In genomic region chr11:125166347-125166841, GRCh38 we compare ENCODE assay signal across 9 cellular contexts. TPM values are rescaled to one million over a fixed set of nuclear protein-coding genes. Genes with fewer than 3 reads are reported as not detected.
A peak's percentile ranks its signal among the peaks of the same experiment; 100 is the strongest.
DNase-seq lines count a peak whose midpoint lies in the region; ATAC-seq and TF ChIP-seq lines count a peak whose summit lies in the region.
"Had no signal": no experiment of that assay in that cellular context is flagged by ENCODE, and none has a peak within 500 bp of the region (broad histone marks: within the 10 kb centered on the region; RNA-seq: fewer than 3 reads in every experiment).

No MANE protein-coding gene starts in this region.

- peak overlapping the region; percentile 87 for H2BK15ac ChIP-seq in neuronal stem cell (ENCODE audit: low read length)

- H2AFZ ChIP-seq in neuronal stem cell (ENCODE audit: low read length) = no peak overlapping the region

- peaks cover 0 to 2% of the 10 kb centered on the region in 2 donors for H3K36me3 Mint-ChIP-seq in CD4-positive, alpha-beta memory T cell
- H3K36me3 Mint-ChIP-seq in activated CD4-positive, alpha-beta memory T cell treated with anti-CD3 and anti-CD28 coated beads for 36 hours = no peaks in the 10 kb centered on the region
- no peaks in the 10 kb centered on the region for H3K36me3 Mint-ChIP-seq in glutamatergic neuron (ENCODE audit: unreplicated experiment)

- no peaks in the 10 kb centered on the region for H3K9me3 Mint-ChIP-seq in CD4-positive, alpha-beta memory T cell
- no peaks in the 10 kb centered on the region for H3K9me3 Mint-ChIP-seq in activated CD4-positive, alpha-beta memory T cell treated with anti-CD3 and anti-CD28 coated beads for 36 hours
- H3K9me3 Mint-ChIP-seq in glutamatergic neuron (ENCODE audit: unreplicated experiment) = peaks cover 4% of the 10 kb centered on the region

- intact Hi-C loops in CD4-positive, alpha-beta memory T cell (cut with micrococcal nuclease) = no loop called here
- intact Hi-C loops in activated CD4-positive, alpha-beta memory T cell treated with anti-CD3 and anti-CD28 coated beads for 36 hours (cut with micrococcal nuclease) = loop anchor here (10.0 kb wide), 1 partner anchor 238 kb away; no protein-coding TSS in a partner anchor

- H3K23ac ChIP-seq in neuronal stem cell (ENCODE audit: low read depth, low read length, poor library complexity) = no peak overlapping the region

- H3K9me3 ChIP-seq in CD4-positive, alpha-beta memory T cell (ENCODE audit: control insufficient read depth in 1 of 2, low read length in 2 of 2) = no peaks in the 10 kb centered on the region
- H3K9me3 ChIP-seq in neuronal stem cell (replicated peaks in 1 of 2; ENCODE audit: control insufficient read depth in 2 of 2, insufficient read depth in 1 of 2, low read depth in 1 of 2, low read length in 2 of 2) = peaks cover 0 to 5% of the 10 kb centered on the region in 2 donors

- peak overlapping the region; percentile 97 for H3K9ac ChIP-seq in neuronal stem cell (ENCODE audit: low read depth, low read length, poor library complexity)

- no peaks in the 10 kb centered on the region for H3K36me3 ChIP-seq in CD4-positive, alpha-beta memory T cell (ENCODE audit: insufficient read depth, low read length)
- H3K36me3 ChIP-seq in neuronal stem cell (replicated peaks in 1 of 2; ENCODE audit: control insufficient read depth in 2 of 2, insufficient read depth in 2 of 2, low read length in 2 of 2) = peaks cover 0 to 10% of the 10 kb centered on the region in 2 donors

- H4K91ac ChIP-seq in neuronal stem cell (ENCODE audit: low read depth, low read length, poor library complexity) = peak overlapping the region; percentile 68

- H3K79me1 ChIP-seq in neuronal stem cell (ENCODE audit: low read depth, low read length) = peaks cover 9% of the 10 kb centered on the region

- peak overlapping the region; percentile 96 for H3K4me2 ChIP-seq in neuronal stem cell (ENCODE audit: insufficient read depth, low read length, poor library complexity, severe bottlenecking)

- H3K4me1 Mint-ChIP-seq in CD4-positive, alpha-beta memory T cell = peaks cover 15 to 40% (median 22%) of the 10 kb centered on the region in 4 donors
- peaks cover 17% of the 10 kb centered on the region for H3K4me1 Mint-ChIP-seq in activated CD4-positive, alpha-beta memory T cell treated with anti-CD3 and anti-CD28 coated beads for 36 hours (ENCODE audit: low read depth)
- H3K4me1 Mint-ChIP-seq in glutamatergic neuron (ENCODE audit: low read depth, unreplicated experiment) = peaks cover 56% of the 10 kb centered on the region

- peaks cover 33% of the 10 kb centered on the region for H3K27me3 ChIP-seq in CD4-positive, alpha-beta memory T cell (ENCODE audit: insufficient read depth, low read length)
- H3K27me3 ChIP-seq in neuronal stem cell (ENCODE audit: control insufficient read depth in 3 of 3, insufficient read depth in 3 of 3, low read depth in 1 of 3, low read length in 3 of 3) = no peaks in the 10 kb centered on the region

- DNase-seq in CD4-positive, alpha-beta memory T cell = peak in 2 of 5 donors; percentile 8 to 9
- DNase-seq in activated CD4-positive, alpha-beta memory T cell treated with anti-CD3 and anti-CD28 coated beads for 36 hours = peak; percentile 21
- DNase-seq in glutamatergic neuron (no peak), neuronal stem cell (ENCODE audit: low spot score) (peak; percentile 24), NOMO-1 treated with DMSO at 0.1 percent for 48 hours (lab: John Stamatoyannopoulos, UW; ENCODE audit: unreplicated experiment) (no peak), RWPE1 (ENCODE audit: low spot score) (no peak), SHP77 treated with DMSO at 0.1 percent for 48 hours (lab: John Stamatoyannopoulos, UW) (no peak)
- DNase-seq: Karpas-422 had no signal

- peak overlapping the region; percentile 62 for H2BK5ac ChIP-seq in neuronal stem cell (ENCODE audit: low read length)

- H2BK120ac ChIP-seq in neuronal stem cell (ENCODE audit: low read depth, low read length) = peak overlapping the region; percentile 62

- peak overlapping the region; percentile 89 for H3K14ac ChIP-seq in neuronal stem cell (ENCODE audit: low read length)

- H2BK12ac ChIP-seq in neuronal stem cell (ENCODE audit: low read length) = no peak overlapping the region

- H3K4me3 Mint-ChIP-seq in CD4-positive, alpha-beta memory T cell = peak overlapping the region; percentile 74 to 96 (median 89)
- peak overlapping the region; percentile 76 for H3K4me3 Mint-ChIP-seq in activated CD4-positive, alpha-beta memory T cell treated with anti-CD3 and anti-CD28 coated beads for 36 hours
- peak overlapping the region; percentile 98 for H3K4me3 Mint-ChIP-seq in glutamatergic neuron (ENCODE audit: unreplicated experiment)

- H3K27ac Mint-ChIP-seq in CD4-positive, alpha-beta memory T cell = no peak overlapping the region
- H3K27ac Mint-ChIP-seq in activated CD4-positive, alpha-beta memory T cell treated with anti-CD3 and anti-CD28 coated beads for 36 hours = no peak overlapping the region
- H3K27ac Mint-ChIP-seq in glutamatergic neuron (ENCODE audit: unreplicated experiment) = peak overlapping the region; percentile 53

- H3K18ac ChIP-seq in neuronal stem cell (ENCODE audit: low read length) = peak overlapping the region; percentile 97

- H3K27me3 Mint-ChIP-seq in CD4-positive, alpha-beta memory T cell = peaks cover 41 to 61% of the 10 kb centered on the region in 2 donors
- peaks cover 58% of the 10 kb centered on the region for H3K27me3 Mint-ChIP-seq in activated CD4-positive, alpha-beta memory T cell treated with anti-CD3 and anti-CD28 coated beads for 36 hours
- H3K27me3 Mint-ChIP-seq in glutamatergic neuron (ENCODE audit: unreplicated experiment) = peaks cover 16% of the 10 kb centered on the region

- no peak overlapping the region for H4K8ac ChIP-seq in neuronal stem cell (ENCODE audit: low read depth, low read length)

- peak overlapping the region; percentile 63 for H2AK5ac ChIP-seq in neuronal stem cell (ENCODE audit: low read depth, low read length)

- no peak overlapping the region for H3K4me3 ChIP-seq in CD4-positive, alpha-beta memory T cell (ENCODE audit: low read length in 2 of 2)
- peak overlapping the region; percentile 77 to 94 for H3K4me3 ChIP-seq in neuronal stem cell (ENCODE audit: low read length in 2 of 2)

- CTCF ChIA-PET in CD4-positive, alpha-beta memory T cell (lab: Charles Lee; ENCODE audit: partially characterized antibody) = no interaction called here
- CTCF ChIA-PET in activated CD4-positive, alpha-beta memory T cell treated with anti-CD3 and anti-CD28 coated beads for 36 hours (lab: Charles Lee) = interaction anchor here (1.6 kb wide), 1 partner anchor 25 kb away, joined by 4 read pairs; no protein-coding TSS in a partner anchor
- CTCF ChIA-PET in RWPE1 (lab: Yijun Ruan, JAX) = no interaction called here

- TF ChIP-seq CTCF in glutamatergic neuron (IDR thresholded peaks at IDR 0.05; ENCODE audit: partially characterized antibody, unreplicated experiment) (no peak), RWPE1 (conservative IDR thresholded peaks at IDR 0.05; ENCODE audit: low read depth) (no peak)

- H3K4ac ChIP-seq in neuronal stem cell (ENCODE audit: low read length) = peak overlapping the region; percentile 77

- WGBS in neuronal stem cell (ENCODE audit: extremely low coverage in 2 of 2, insufficient read length in 2 of 2, insufficient replicate concordance in 1 of 2), 2 donors = no CpG with 5 or more reads among the region's 37 CpGs

- POLR2A ChIA-PET in CD4-positive, alpha-beta memory T cell (lab: Charles Lee; ENCODE audit: partially characterized antibody) = no interaction called here
- POLR2A ChIA-PET in activated CD4-positive, alpha-beta memory T cell treated with anti-CD3 and anti-CD28 coated beads for 36 hours (lab: Charles Lee) = no interaction called here
- POLR2A ChIA-PET in RWPE1 (lab: Yijun Ruan, JAX; ENCODE audit: low non-redundant PET) = no interaction called here

- ATAC-seq in GM19452 (IDR thresholded peaks at IDR 0.05; ENCODE audit: unreplicated experiment) = no peak

- H3K27ac ChIP-seq in CD4-positive, alpha-beta memory T cell (ENCODE audit: low read depth, low read length) = no peak overlapping the region
- H3K27ac ChIP-seq in neuronal stem cell (replicated peaks; ENCODE audit: low read length) (no peak overlapping the region), RWPE1 (no peak overlapping the region)

- peaks cover 22% of the 10 kb centered on the region for H3K4me1 ChIP-seq in CD4-positive, alpha-beta memory T cell (ENCODE audit: insufficient read depth, low read length)
- H3K4me1 ChIP-seq in neuronal stem cell (ENCODE audit: control insufficient read depth in 2 of 2, insufficient read depth in 1 of 2, low read depth in 1 of 2, low read length in 2 of 2) = peaks cover 44 to 45% of the 10 kb centered on the region in 2 donors

RNA-seq across cellular contexts. Expression of gene PKNOX2, which starts 1.8 kb away (rescaled TPM):
- total RNA-seq in CD4-positive, alpha-beta memory T cell = not detected
- polyA plus RNA-seq in CD4-positive, alpha-beta memory T cell = not detected
- total RNA-seq in activated CD4-positive, alpha-beta memory T cell treated with anti-CD3 and anti-CD28 coated beads for 36 hours = not detected
- 8.7 TPM for total RNA-seq in glutamatergic neuron (ENCODE audit: unreplicated experiment)
- polyA plus RNA-seq in neuronal stem cell (2013, experiment 1 of 2) = 20.5 TPM
- 20.4 TPM for polyA plus RNA-seq in neuronal stem cell (2013, experiment 2 of 2)

RNA-seq across cellular contexts. Expression of gene TMEM218, which starts 55.0 kb away (rescaled TPM):
- 10 to 100 TPM; 15.1 to 16.6 TPM for total RNA-seq in CD4-positive, alpha-beta memory T cell
- polyA plus RNA-seq in CD4-positive, alpha-beta memory T cell = 10 to 100 TPM; 25.5 to 48.1 TPM
- 10 to 100 TPM; 12.8 to 14.8 TPM for total RNA-seq in activated CD4-positive, alpha-beta memory T cell treated with anti-CD3 and anti-CD28 coated beads for 36 hours
- total RNA-seq in glutamatergic neuron (ENCODE audit: unreplicated experiment) = 15.8 TPM
- 25.3 TPM for polyA plus RNA-seq in neuronal stem cell (2013, experiment 1 of 2)
- 23.3 TPM for polyA plus RNA-seq in neuronal stem cell (2013, experiment 2 of 2)

Comparison
In these comparisons a context has a peak if more than half of its experiments do, and no peak if none do; other contexts are left out.
1. DNase-seq: peak in activated CD4-positive, alpha-beta memory T cell treated with anti-CD3 and anti-CD28 coated beads for 36 hours (single experiment) and neuronal stem cell (single experiment); none in glutamatergic neuron (single experiment), NOMO-1 treated with DMSO at 0.1 percent for 48 hours (single experiment), RWPE1 (single experiment) and SHP77 treated with DMSO at 0.1 percent for 48 hours (single experiment).
2. H3K4me3 ChIP-seq: peak in neuronal stem cell (2 of 2); none in CD4-positive, alpha-beta memory T cell (0 of 2).
3. Peak in every context shown above with its lines, with median percentiles within 50 percentile points of each other: H3K4me3 Mint-ChIP-seq.